Comparison of ENCODE assay signal across 13 cellular contexts in genomic region chr6:35385457-35386202, GRCh38. TPM values are rescaled to one million over a fixed set of nuclear protein-coding genes. Genes with fewer than 3 reads are reported as not detected.
DNase-seq lines count a peak whose midpoint lies in the region; ATAC-seq and TF ChIP-seq lines count a peak whose summit lies in the region.
"Had no signal": no experiment of that assay in that cellular context is flagged by ENCODE, and none has a peak within 500 bp of the region (broad histone marks: within the 10 kb centered on the region; RNA-seq: fewer than 3 reads in every experiment).

No MANE protein-coding gene starts in this region.

- 48 to 63% methylated on average over 6 to 12 of the region's 14 CpGs for WGBS in transverse colon (ENCODE audit: low coverage in 1 of 2), 2 donors

- no peak overlapping the region for H3K27ac ChIP-seq in transverse colon
- no peak overlapping the region for H3K27ac ChIP-seq in CD8-positive, alpha-beta memory T cell (ENCODE audit: low read depth, low read length)
- H3K27ac ChIP-seq: KMS-11, uterus had no signal

- DNase-seq in NCI-H524 (lab: John Stamatoyannopoulos, UW) (peak; percentile 25 to 44), NCI-H524 treated with DMSO at 0.1 percent for 48 hours (lab: John Stamatoyannopoulos, UW) (no peak), amniotic epithelial cell (ENCODE audit: low read depth) (peak; percentile 85), iris pigment epithelial cell (ENCODE audit: low read depth) (peak; percentile 60), transverse colon (peak; percentile 26), NCI-H526 treated with DMSO at 0.1 percent for 48 hours (lab: John Stamatoyannopoulos, UW) (no peak)
- no peak for DNase-seq in CD8-positive, alpha-beta memory T cell
- DNase-seq: OCI-M1; stimulated activated CD4-positive, alpha-beta T cell treated with anti-CD3 and anti-CD28 coated beads, Interleukin-4, amount 100 ng/mL, for 24 hours had no signal

- CTCF ChIA-PET in CD8-positive, alpha-beta memory T cell (lab: Charles Lee), result no interaction called here

- peaks cover 26 to 42% (median 37%) of the 10 kb centered on the region in 3 donors for H3K4me1 Mint-ChIP-seq in CD8-positive, alpha-beta memory T cell

- no peak for TF ChIP-seq EP300 in transverse colon (IDR thresholded peaks at IDR 0.05; ENCODE audit: low read depth)

- in situ Hi-C loops in transverse colon (cut with MboI; ENCODE audit: low pct_ligation_motif_present in 1 of 4, low pct_unique_long_range_greater_than_20kb in 1 of 4, low sequenced_read_pairs in 3 of 4), result no loop called here

- no peaks in the 10 kb centered on the region for H3K27me3 Mint-ChIP-seq in CD8-positive, alpha-beta memory T cell

- no peak for TF ChIP-seq POLR2A in transverse colon (IDR thresholded peaks at IDR 0.05)

- peaks cover 4 to 38% (median 10%) of the 10 kb centered on the region in 4 donors for H3K4me1 ChIP-seq in transverse colon
- peaks cover 6% of the 10 kb centered on the region for H3K4me1 ChIP-seq in CD8-positive, alpha-beta memory T cell (ENCODE audit: insufficient read depth, low read length)
- H3K4me1 ChIP-seq: uterus had no signal

- H3K27me3 ChIP-seq in transverse colon, result no peaks in the 10 kb centered on the region
- H3K27me3 ChIP-seq in CD8-positive, alpha-beta memory T cell (ENCODE audit: insufficient read depth, low read length, poor library complexity, severe bottlenecking), result no peaks in the 10 kb centered on the region
- H3K27me3 ChIP-seq: uterus had no signal

- no peaks in the 10 kb centered on the region for H3K9me3 ChIP-seq in transverse colon
- H3K9me3 ChIP-seq in CD8-positive, alpha-beta memory T cell (ENCODE audit: low read length), result no peaks in the 10 kb centered on the region
- H3K9me3 ChIP-seq: uterus had no signal

- peak overlapping the region in 2 of 8 donors; percentile 58 to 69 for H3K27ac Mint-ChIP-seq in CD8-positive, alpha-beta memory T cell

- ATAC-seq in HG02759 (IDR thresholded peaks at IDR 0.05; ENCODE audit: unreplicated experiment), result no peak
- ATAC-seq: GM12878 had no signal

- POLR2A ChIA-PET in CD8-positive, alpha-beta memory T cell (lab: Charles Lee), result no interaction called here

- TF ChIP-seq CTCF in transverse colon (IDR thresholded peaks at IDR 0.05), result no peak

- peaks cover 8 to 22% (median 16%) of the 10 kb centered on the region in 3 donors for H3K36me3 Mint-ChIP-seq in CD8-positive, alpha-beta memory T cell

- H3K4me3 Mint-ChIP-seq in CD8-positive, alpha-beta memory T cell, result no peak overlapping the region

- H3K4me3 ChIP-seq in transverse colon, result no peak overlapping the region
- H3K4me3 ChIP-seq in CD8-positive, alpha-beta memory T cell (ENCODE audit: low read length), result no peak overlapping the region
- H3K4me3 ChIP-seq: GM12878, uterus had no signal

- H3K9me3 Mint-ChIP-seq in CD8-positive, alpha-beta memory T cell, result peaks cover 0 to 4% (median 0%) of the 10 kb centered on the region in 5 donors

- H3K36me3 ChIP-seq in transverse colon, result no peaks in the 10 kb centered on the region
- no peaks in the 10 kb centered on the region for H3K36me3 ChIP-seq in CD8-positive, alpha-beta memory T cell (ENCODE audit: insufficient read depth, low read length)
- H3K36me3 ChIP-seq: uterus had no signal

- intact Hi-C loops in transverse colon (cut with DNase I; ENCODE audit: low total_unique reads), result no loop called here

RNA-seq across cellular contexts. Expression of gene PPARD, which starts 43.3 kb away (rescaled TPM):
- total RNA-seq in transverse colon, result 100 to 1,000 TPM in 1 of 4 donors, 10 to 100 TPM in 3; 19.8 to 110 (median 29.3) TPM
- total RNA-seq in CD8-positive, alpha-beta memory T cell, result 10 to 100 TPM; 14.8 to 16.2 TPM
- 7.7 TPM for polyA plus RNA-seq in CD8-positive, alpha-beta memory T cell

Comparison
In these comparisons a context has a peak if more than half of its experiments do, and no peak if none do; other contexts are left out.
1. DNase-seq: peak in NCI-H524 (2 of 2), amniotic epithelial cell (single experiment), iris pigment epithelial cell (single experiment) and transverse colon (single experiment); none in NCI-H524 treated with DMSO at 0.1 percent for 48 hours (single experiment), CD8-positive, alpha-beta memory T cell (0 of 5) and NCI-H526 treated with DMSO at 0.1 percent for 48 hours (single experiment).